In genomic region chr19:4068058-4068966, GRCh38 we compare ENCODE assay signal across 2 cellular contexts.
TF ChIP-seq lines count a peak whose summit lies in the region.

No MANE protein-coding gene starts in this region.

TF ChIP-seq in HEK293, 187 proteins besides CTCF, POLR2A, EP300 and RAD21 (continued from another document and continues in another):
- TF ChIP-seq ZNF24 (tag by site-specific recombination; IDR thresholded peaks at IDR 0.05), result no peak
- TF ChIP-seq ZNF76 (tag by site-specific recombination; IDR thresholded peaks at IDR 0.05; ENCODE audit: borderline replicate concordance, low read depth), result peak; percentile 21; the same call in 1 of the 2 replicates
- no peak for TF ChIP-seq BCL11A (tag by site-specific recombination; IDR thresholded peaks at IDR 0.05; ENCODE audit: low read depth)
- no peak for TF ChIP-seq ZNF677 (tag by site-specific recombination; IDR thresholded peaks at IDR 0.05)
- no peak for TF ChIP-seq ZXDB (tag by site-specific recombination; IDR thresholded peaks at IDR 0.05)
- TF ChIP-seq ZNF302 (tag by site-specific recombination; IDR thresholded peaks at IDR 0.05; ENCODE audit: low read depth), result no peak
- TF ChIP-seq KLF10 (tag by site-specific recombination; IDR thresholded peaks at IDR 0.05), result no peak
- TF ChIP-seq ZNF596 (tag by site-specific recombination; IDR thresholded peaks at IDR 0.05), result no peak
- TF ChIP-seq MYNN (tag by site-specific recombination; IDR thresholded peaks at IDR 0.05; ENCODE audit: borderline replicate concordance), result no peak
- TF ChIP-seq ZNF354C (tag by site-specific recombination; IDR thresholded peaks at IDR 0.05; ENCODE audit: borderline replicate concordance, low read depth), result no peak
- TF ChIP-seq WT1 (tag by site-specific recombination; IDR thresholded peaks at IDR 0.05), result no peak
- TF ChIP-seq ZNF747 (tag by site-specific recombination; IDR thresholded peaks at IDR 0.05), result no peak
- TF ChIP-seq ZNF175 (tag by site-specific recombination; IDR thresholded peaks at IDR 0.05), result no peak
- no peak for TF ChIP-seq ZNF548 (tag by site-specific recombination; IDR thresholded peaks at IDR 0.05)
- peak; percentile 52; the same call in 1 of the 2 replicates for TF ChIP-seq ZEB2 (tag by site-specific recombination; IDR thresholded peaks at IDR 0.05)
- TF ChIP-seq ZNF580 (tag by site-specific recombination; IDR thresholded peaks at IDR 0.05), result no peak
- TF ChIP-seq ZBTB6 (tag by site-specific recombination; IDR thresholded peaks at IDR 0.05), result no peak
- TF ChIP-seq ZNF391 (tag by site-specific recombination; IDR thresholded peaks at IDR 0.05; ENCODE audit: borderline replicate concordance, low read depth), result no peak
- no peak for TF ChIP-seq YY1 (tag by site-specific recombination; IDR thresholded peaks at IDR 0.05)
- no peak for TF ChIP-seq ZNF707 (tag by site-specific recombination; IDR thresholded peaks at IDR 0.05)
- no peak for TF ChIP-seq ZNF112 (tag by site-specific recombination; IDR thresholded peaks at IDR 0.05)
- no peak for TF ChIP-seq ZNF544 (tag by site-specific recombination; IDR thresholded peaks at IDR 0.05)
- TF ChIP-seq ZNF248 (tag by site-specific recombination; IDR thresholded peaks at IDR 0.05), result no peak
- no peak for TF ChIP-seq TRIM28 (IDR thresholded peaks at IDR 0.05; ENCODE audit: borderline replicate concordance, low read length)
- no peak for TF ChIP-seq ZSCAN30 (tag by site-specific recombination; IDR thresholded peaks at IDR 0.05)
- TF ChIP-seq ZNF366 (tag by site-specific recombination; conservative IDR thresholded peaks at IDR 0.05), result no peak
- no peak for TF ChIP-seq ELK4 (IDR thresholded peaks at IDR 0.05; ENCODE audit: borderline replicate concordance, low read depth, low read length)
- no peak for TF ChIP-seq PRDM1 (tag by site-specific recombination; IDR thresholded peaks at IDR 0.05)
- no peak for TF ChIP-seq ZNF426 (tag by site-specific recombination; IDR thresholded peaks at IDR 0.05)
- TF ChIP-seq FEZF1 (tag by site-specific recombination; IDR thresholded peaks at IDR 0.05), result no peak
- TF ChIP-seq ZNF274 (IDR thresholded peaks at IDR 0.05; ENCODE audit: low read length), result no peak
- no peak for TF ChIP-seq ZNF274 (tag by site-specific recombination; IDR thresholded peaks at IDR 0.05; ENCODE audit: borderline replicate concordance)
- TF ChIP-seq ZNF785 (tag by site-specific recombination; IDR thresholded peaks at IDR 0.05), result no peak
- no peak for TF ChIP-seq ZNF660 (tag by site-specific recombination; IDR thresholded peaks at IDR 0.05)
- no peak for TF ChIP-seq ZNF571 (tag by site-specific recombination; IDR thresholded peaks at IDR 0.05)
- no peak for TF ChIP-seq SP3 (tag by site-specific recombination; IDR thresholded peaks at IDR 0.05)
- TF ChIP-seq ZNF10 (tag by site-specific recombination; IDR thresholded peaks at IDR 0.05), result no peak
- TF ChIP-seq ZNF600 (tag by site-specific recombination; IDR thresholded peaks at IDR 0.05), result 0 out of 2 replicates have a peak, but pooled peaks have one; percentile 21
- TF ChIP-seq KLF17 (tag by site-specific recombination; IDR thresholded peaks at IDR 0.05), result no peak
- TF ChIP-seq ZNF514 (tag by site-specific recombination; IDR thresholded peaks at IDR 0.05), result no peak
- TF ChIP-seq ZNF214 (tag by site-specific recombination; IDR thresholded peaks at IDR 0.05; ENCODE audit: borderline replicate concordance), result no peak
- TF ChIP-seq IKZF3 (tag by site-specific recombination; IDR thresholded peaks at IDR 0.05), result peak; percentile 66
- TF ChIP-seq ZFP41 (tag by site-specific recombination; IDR thresholded peaks at IDR 0.05; ENCODE audit: borderline replicate concordance), result no peak
- no peak for TF ChIP-seq ZNF768 (tag by site-specific recombination; IDR thresholded peaks at IDR 0.05)
- no peak for TF ChIP-seq ZNF23 (tag by site-specific recombination; IDR thresholded peaks at IDR 0.05; ENCODE audit: borderline replicate concordance)
- no peak for TF ChIP-seq ZNF561 (tag by site-specific recombination; IDR thresholded peaks at IDR 0.05; ENCODE audit: borderline replicate concordance)
- TF ChIP-seq GLIS1 (tag by site-specific recombination; IDR thresholded peaks at IDR 0.05), result peak; percentile 93

TF ChIP-seq in K562, 482 proteins besides CTCF, POLR2A, EP300 and RAD21 (continued from another document):
- TF ChIP-seq ZNF395 (CRISPR knock-in tag; IDR thresholded peaks at IDR 0.05), result no peak
- no peak for TF ChIP-seq RBM17 (IDR thresholded peaks at IDR 0.05; ENCODE audit: borderline replicate concordance, low read depth, low read length)
- 0 out of 4 replicates have a peak, but pooled peaks of 1 of the 2 experiments have one; percentile 2 for TF ChIP-seq MAZ (CRISPR knock-in tag; conservative IDR thresholded peaks at IDR 0.05 in 1 of 2, IDR thresholded peaks at IDR 0.05 in 1 of 2)
- TF ChIP-seq ZBTB49 (CRISPR knock-in tag; IDR thresholded peaks at IDR 0.05; ENCODE audit: borderline replicate concordance), result no peak
- no peak for TF ChIP-seq SUPT5H (IDR thresholded peaks at IDR 0.05)
- peak; percentile 37 for TF ChIP-seq RBBP5 (IDR thresholded peaks at IDR 0.05; ENCODE audit: borderline replicate concordance, insufficient read depth, low read length, poor library complexity, severe bottlenecking)
- TF ChIP-seq E2F1 (CRISPR knock-in tag; IDR thresholded peaks at IDR 0.05), result no peak
- no peak for TF ChIP-seq MAFG (tag; conservative IDR thresholded peaks at IDR 0.05)
- TF ChIP-seq L3MBTL2 (IDR thresholded peaks at IDR 0.05), result no peak
- TF ChIP-seq PBX2 (CRISPR knock-in tag; IDR thresholded peaks at IDR 0.05; ENCODE audit: low read depth), result no peak
- TF ChIP-seq PBX2 (tag; conservative IDR thresholded peaks at IDR 0.05; ENCODE audit: low read depth), result no peak
- peak; percentile 37; the same call in 1 of the 2 replicates for TF ChIP-seq SPI1 (IDR thresholded peaks at IDR 0.05; ENCODE audit: borderline replicate concordance, low read depth, low read length)
- TF ChIP-seq FIP1L1 (IDR thresholded peaks at IDR 0.05; ENCODE audit: low read depth, low read length, poor library complexity, severe bottlenecking), result no peak
- no peak for TF ChIP-seq NR4A1 (CRISPR knock-in tag; IDR thresholded peaks at IDR 0.05)
- TF ChIP-seq NR4A1 (tag; IDR thresholded peaks at IDR 0.05), result no peak
- no peak for TF ChIP-seq ZNF778 (CRISPR knock-in tag; IDR thresholded peaks at IDR 0.05)
- TF ChIP-seq TAF9B (IDR thresholded peaks at IDR 0.05; ENCODE audit: partially characterized antibody), result no peak
- TF ChIP-seq JUNB (CRISPR knock-in tag; conservative IDR thresholded peaks at IDR 0.05), result no peak
- no peak for TF ChIP-seq CHCHD3 (CRISPR knock-in tag; IDR thresholded peaks at IDR 0.05)
- TF ChIP-seq PRDM10 (IDR thresholded peaks at IDR 0.05; ENCODE audit: partially characterized antibody), result peak; percentile 76
TF ChIP-seq in K562: peak in this region for 7.
